In genomic region chr15:98767692-98768091, GRCh38 we compare ENCODE assay signal across 2 cellular contexts.
TF ChIP-seq lines count a peak whose summit lies in the region.

No MANE protein-coding gene starts in this region.

TF ChIP-seq in IMR-90, 13 proteins besides CTCF, POLR2A, EP300 and RAD21:
- no peak for TF ChIP-seq FOS (IDR thresholded peaks at IDR 0.05; ENCODE audit: low read depth, low read length)
- no peak for TF ChIP-seq BHLHE40 (IDR thresholded peaks at IDR 0.05; ENCODE audit: low read depth, low read length)
- no peak for TF ChIP-seq RCOR1 (IDR thresholded peaks at IDR 0.05; ENCODE audit: insufficient replicate concordance, low read length)
- TF ChIP-seq USF2 (IDR thresholded peaks at IDR 0.05; ENCODE audit: low read depth, low read length): no peak
- TF ChIP-seq ELK1 (IDR thresholded peaks at IDR 0.05; ENCODE audit: borderline replicate concordance, low read depth, low read length): no peak
- no peak for TF ChIP-seq NFE2L2 (IDR thresholded peaks at IDR 0.05; ENCODE audit: low read depth, low read length)
- no peak for TF ChIP-seq MXI1 (IDR thresholded peaks at IDR 0.05; ENCODE audit: borderline replicate concordance, low read depth, low read length)
- no peak for TF ChIP-seq MAFK (IDR thresholded peaks at IDR 0.05; ENCODE audit: low read depth, low read length)
- no peak for TF ChIP-seq CHD1 (IDR thresholded peaks at IDR 0.05; ENCODE audit: low read depth, low read length)
- no peak for TF ChIP-seq MAZ (IDR thresholded peaks at IDR 0.05; ENCODE audit: borderline replicate concordance, low read depth, low read length)
- TF ChIP-seq CEBPB (IDR thresholded peaks at IDR 0.05; ENCODE audit: low read depth, low read length): no peak

TF ChIP-seq in H1, 55 proteins besides CTCF, POLR2A, EP300 and RAD21 (continued from another document):
- no peak for TF ChIP-seq ASH2L (IDR thresholded peaks at IDR 0.05; ENCODE audit: low read length)
- TF ChIP-seq TEAD4 (IDR thresholded peaks at IDR 0.05; ENCODE audit: low read depth, low read length): 0 out of 2 replicates have a peak, but pooled peaks have one; percentile 46
- TF ChIP-seq EZH2 (IDR thresholded peaks at IDR 0.05; ENCODE audit: low read depth, low read length, severe bottlenecking): no peak
